9 cellular contexts compared by ENCODE assay signal in genomic region chr6:157317129-157317814, GRCh38. TPM values are rescaled to one million over a fixed set of nuclear protein-coding genes. Genes with fewer than 3 reads are reported as not detected.
DNase-seq lines count a peak whose midpoint lies in the region; ATAC-seq and TF ChIP-seq lines count a peak whose summit lies in the region.
"Had no signal": no experiment of that assay in that cellular context is flagged by ENCODE, and none has a peak within 500 bp of the region (broad histone marks: within the 10 kb centered on the region; RNA-seq: fewer than 3 reads in every experiment).

No MANE protein-coding gene starts in this region.

- intact Hi-C loops in stomach (cut with DNase I; ENCODE audit: low total_unique reads) (loop anchor here (5.0 to 10.0 kb wide), 2 partner anchors 275 to 348 kb away; no protein-coding TSS in a partner anchor), OCI-LY7 (cut with micrococcal nuclease; ENCODE audit: unreplicated experiment) (loop anchor here (5.0 to 10.0 kb wide), 2 partner anchors 188 to 555 kb away; no protein-coding TSS in a partner anchor)

- H3K36me3 ChIP-seq in HEK293 (ENCODE audit: control insufficient read depth in 2 of 2, insufficient read depth in 1 of 2, low read length in 2 of 2) (peaks cover 16 to 81% of the 10 kb centered on the region in 2 experiments), right atrium auricular region (peaks cover 33% of the 10 kb centered on the region), stomach (peaks cover 20 to 74% (median 60%) of the 10 kb centered on the region in 4 donors), OCI-LY7 (ENCODE audit: insufficient read depth, low read length) (peaks cover 48% of the 10 kb centered on the region; the same call in 1 of the 2 replicates)

- H3K27ac ChIP-seq in HEK293 (ENCODE audit: extremely low read depth, low read depth, low read length) (no peak overlapping the region), right atrium auricular region (peak overlapping the region; percentile 64 to 73), stomach (peak overlapping the region; percentile 16 to 61 (median 51)), OCI-LY7 (ENCODE audit: low read depth, low read length, poor library complexity, severe bottlenecking) (no peak overlapping the region)

- no peak overlapping the region for H3K4me3 Mint-ChIP-seq in activated naive CD8-positive, alpha-beta T cell treated with anti-CD3 and anti-CD28 coated beads, Interleukin-2, amount 50 U/mL, for 24 hours
- H3K4me3 Mint-ChIP-seq: endodermal cell had no signal

- peaks cover 2% of the 10 kb centered on the region for H3K79me2 ChIP-seq in OCI-LY7 (ENCODE audit: insufficient read depth, low read depth, low read length)

- ATAC-seq in activated naive CD8-positive, alpha-beta T cell treated with anti-CD3 and anti-CD28 coated beads, Interleukin-2, amount 50 U/mL, for 24 hours: no peak
- no peak for ATAC-seq in HG03159 (IDR thresholded peaks at IDR 0.05; ENCODE audit: unreplicated experiment)

- no peaks in the 10 kb centered on the region for H3K9me3 Mint-ChIP-seq in activated naive CD8-positive, alpha-beta T cell treated with anti-CD3 and anti-CD28 coated beads, Interleukin-2, amount 50 U/mL, for 24 hours
- H3K9me3 Mint-ChIP-seq: endodermal cell had no signal

- H4K20me1 ChIP-seq in OCI-LY7 (ENCODE audit: insufficient read depth, low read length): no peaks in the 10 kb centered on the region

- H3K27ac Mint-ChIP-seq in activated naive CD8-positive, alpha-beta T cell treated with anti-CD3 and anti-CD28 coated beads, Interleukin-2, amount 50 U/mL, for 24 hours: peak overlapping the region; percentile 7
- H3K27ac Mint-ChIP-seq: endodermal cell had no signal

- no peak overlapping the region for H3K4me3 ChIP-seq in HEK293 (ENCODE audit: low read depth, low read length)
- no peak overlapping the region for H3K4me3 ChIP-seq in right atrium auricular region
- no peak overlapping the region for H3K4me3 ChIP-seq in stomach
- no peak overlapping the region for H3K4me3 ChIP-seq in OCI-LY7 (ENCODE audit: low read depth, low read length, poor library complexity, severe bottlenecking)

- H3K27me3 Mint-ChIP-seq in activated naive CD8-positive, alpha-beta T cell treated with anti-CD3 and anti-CD28 coated beads, Interleukin-2, amount 50 U/mL, for 24 hours: no peaks in the 10 kb centered on the region

- POLR2A ChIA-PET in HEK293 (lab: Yijun Ruan, JAX): no interaction called here
- POLR2A ChIA-PET in OCI-LY7 (lab: Charles Lee): no interaction called here

- no peak for TF ChIP-seq POLR2A in stomach (IDR thresholded peaks at IDR 0.05)

- CTCF ChIA-PET in HEK293 (lab: Yijun Ruan, JAX) (interaction anchor here (0.5 to 5.7 kb wide), 9 partner anchors 7 to 1273 kb away, joined by 3 to 39 read pairs (median 6); partner anchors contain the start of gene TMEM242), OCI-LY7 (lab: Charles Lee; ENCODE audit: unreplicated experiment) (no interaction called here)

- H3K36me3 Mint-ChIP-seq in activated naive CD8-positive, alpha-beta T cell treated with anti-CD3 and anti-CD28 coated beads, Interleukin-2, amount 50 U/mL, for 24 hours (ENCODE audit: low read depth): peaks cover 17% of the 10 kb centered on the region

- no peaks in the 10 kb centered on the region for H3K4me1 ChIP-seq in HEK293 (ENCODE audit: control insufficient read depth, insufficient read depth, low read length)
- H3K4me1 ChIP-seq in right atrium auricular region: peaks cover 0 to 20% of the 10 kb centered on the region in 2 donors
- peaks cover 6 to 37% (median 17%) of the 10 kb centered on the region in 4 donors for H3K4me1 ChIP-seq in stomach
- peaks cover 2% of the 10 kb centered on the region for H3K4me1 ChIP-seq in OCI-LY7 (ENCODE audit: insufficient read depth, low read length, poor library complexity, severe bottlenecking)

- no peak overlapping the region for H2AFZ ChIP-seq in OCI-LY7 (ENCODE audit: low read length)

- no peak for DNase-seq in activated naive CD8-positive, alpha-beta T cell treated with anti-CD3 and anti-CD28 coated beads, Interleukin-2, amount 50 U/mL, for 24 hours
- DNase-seq in right atrium auricular region (ENCODE audit: low spot score): peak; percentile 96
- peak; percentile 78 for DNase-seq in stomach
- no peak for DNase-seq in NCI-H2081 (lab: John Stamatoyannopoulos, UW)
- DNase-seq in activated CD8-positive, alpha-beta memory T cell treated with anti-CD3 and anti-CD28 coated beads, Interleukin-2, amount 50 U/mL, for 4 hours: no peak
- no peak for DNase-seq in OCI-LY7 (ENCODE audit: low spot score)
- DNase-seq: endodermal cell had no signal

- no peak overlapping the region for H3K4me2 ChIP-seq in OCI-LY7 (ENCODE audit: low read length)

- TF ChIP-seq CTCF in HEK293 (tag by site-specific recombination; IDR thresholded peaks at IDR 0.05) (no peak), right atrium auricular region (IDR thresholded peaks at IDR 0.05) (no peak), stomach (IDR thresholded peaks at IDR 0.05) (no peak), OCI-LY7 (conservative IDR thresholded peaks at IDR 0.05; ENCODE audit: low read length) (no peak)

- H3K9me3 ChIP-seq in HEK293 (ENCODE audit: control insufficient read depth, insufficient read depth, low read depth, low read length): no peaks in the 10 kb centered on the region
- no peaks in the 10 kb centered on the region for H3K9me3 ChIP-seq in right atrium auricular region
- H3K9me3 ChIP-seq in stomach: no peaks in the 10 kb centered on the region
- no peaks in the 10 kb centered on the region for H3K9me3 ChIP-seq in OCI-LY7 (ENCODE audit: low read length)

- no TSS peak for BruUV-seq in OCI-LY7 (replicated peaks; lab: Mats Ljungman, UMichigan)

- TF ChIP-seq EP300 in stomach (IDR thresholded peaks at IDR 0.05): no peak

- no peaks in the 10 kb centered on the region for H3K9me2 ChIP-seq in OCI-LY7 (ENCODE audit: insufficient read depth, low read length)

- no peaks in the 10 kb centered on the region for H3K27me3 ChIP-seq in right atrium auricular region
- H3K27me3 ChIP-seq in stomach: no peaks in the 10 kb centered on the region

- H3K4me1 Mint-ChIP-seq in activated naive CD8-positive, alpha-beta T cell treated with anti-CD3 and anti-CD28 coated beads, Interleukin-2, amount 50 U/mL, for 24 hours: peaks cover 14% of the 10 kb centered on the region
- H3K4me1 Mint-ChIP-seq: endodermal cell had no signal

- 19 to 34% (median 31%) methylated on average over 4 of the region's 4 CpGs for WGBS in stomach, 5 donors

TF ChIP-seq in HEK293, 187 proteins besides CTCF, POLR2A, EP300 and RAD21 (continues in another document):
- TF ChIP-seq ZNF239 (tag by site-specific recombination; IDR thresholded peaks at IDR 0.05) (no peak), BCL11A (tag by site-specific recombination; IDR thresholded peaks at IDR 0.05; ENCODE audit: low read depth) (no peak), ZNF830 (tag by site-specific recombination; IDR thresholded peaks at IDR 0.05; ENCODE audit: low read depth) (no peak), ZNF121 (tag by site-specific recombination; IDR thresholded peaks at IDR 0.05) (no peak), ZNF692 (tag by site-specific recombination; IDR thresholded peaks at IDR 0.05) (peak; percentile 42; the same call in 1 of the 2 replicates), GLIS1 (tag by site-specific recombination; IDR thresholded peaks at IDR 0.05) (no peak), PRDM1 (tag by site-specific recombination; IDR thresholded peaks at IDR 0.05) (peak; percentile 98), ZNF449 (tag by site-specific recombination; IDR thresholded peaks at IDR 0.05) (no peak), KLF8 (tag by site-specific recombination; IDR thresholded peaks at IDR 0.05) (no peak), WT1 (tag by site-specific recombination; IDR thresholded peaks at IDR 0.05) (no peak), ZNF529 (tag by site-specific recombination; IDR thresholded peaks at IDR 0.05; ENCODE audit: insufficient replicate concordance) (no peak), ZNF138 (tag by site-specific recombination; IDR thresholded peaks at IDR 0.05; ENCODE audit: borderline replicate concordance) (no peak), TRIM28 (IDR thresholded peaks at IDR 0.05; ENCODE audit: borderline replicate concordance, low read length) (no peak), ZNF704 (tag by site-specific recombination; IDR thresholded peaks at IDR 0.05) (no peak)

RNA-seq across cellular contexts. Expression of gene TMEM242, which starts 6.0 kb away (rescaled TPM):
- total RNA-seq in right atrium auricular region (1 to 10 TPM; 4.9 to 6.2 TPM), stomach (10 to 100 TPM in 1 of 5 donors, 1 to 10 TPM in 1, under 1 TPM in 2, not detected in 1; 0.87 to 13.8 (median 2.9) TPM), OCI-LY7 (2022) (9.2 and 10.4 TPM in 2 replicates)
- 1 to 10 TPM; 2.7 to 6.7 (median 4.4) TPM for polyA plus RNA-seq in stomach
- 4.5 and 8.2 TPM in 2 replicates for total RNA-seq in OCI-LY7 (2014; rRNA removed; shearing (Covaris generic))

Comparison
In these comparisons a context has a peak if more than half of its experiments do, and no peak if none do; other contexts are left out.
1. H3K27ac ChIP-seq: peak in right atrium auricular region (2 of 2) and stomach (5 of 5); none in HEK293 (single experiment) and OCI-LY7 (single experiment).
2. DNase-seq: peak in right atrium auricular region (single experiment) and stomach (single experiment); none in activated naive CD8-positive, alpha-beta T cell treated with anti-CD3 and anti-CD28 coated beads, Interleukin-2, amount 50 U/mL, for 24 hours (single experiment), NCI-H2081 (0 of 2), activated CD8-positive, alpha-beta memory T cell treated with anti-CD3 and anti-CD28 coated beads, Interleukin-2, amount 50 U/mL, for 4 hours (single experiment) and OCI-LY7 (single experiment).